In the genomic region with DNA sequence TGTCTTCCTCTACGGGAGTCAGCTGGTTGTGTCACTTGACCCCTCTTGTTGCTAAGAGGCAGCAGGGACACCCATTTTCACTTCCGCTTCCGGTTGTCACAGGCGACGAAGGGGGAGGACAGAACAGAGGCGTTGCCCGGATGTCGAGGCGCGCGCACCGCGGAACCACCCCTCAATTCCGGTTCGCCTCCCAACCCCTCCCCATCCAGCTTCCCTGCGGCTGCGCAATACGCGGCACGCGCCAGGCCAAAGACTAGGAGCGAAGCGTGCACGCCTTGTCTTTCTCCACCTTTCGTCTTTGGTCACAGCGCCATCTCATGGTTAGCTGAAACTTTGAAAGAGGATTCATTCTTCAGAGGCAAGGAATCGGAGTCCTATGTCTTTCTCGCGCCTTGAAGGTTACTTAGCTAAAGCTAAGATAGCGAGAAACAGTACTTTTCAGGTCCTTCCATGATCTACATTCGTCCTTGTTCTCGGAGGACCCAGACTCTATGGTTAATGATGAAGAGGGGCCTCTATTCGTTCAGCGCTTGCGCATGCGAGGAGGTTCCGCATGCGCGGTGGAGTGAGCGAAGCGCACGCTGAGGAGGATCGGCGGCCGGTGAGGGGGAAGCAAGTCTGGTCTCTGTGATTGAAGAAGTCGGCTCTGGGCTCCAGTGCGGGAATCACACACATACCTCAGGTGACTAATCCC, we compare ENCODE assay signal across 8 cellular contexts. TPM values are rescaled to one million over a fixed set of nuclear protein-coding genes. Genes with fewer than 3 reads are reported as not detected.
DNase-seq lines count a peak whose midpoint lies in the region; TF ChIP-seq lines count a peak whose summit lies in the region.

A gene (minus strand): TSS at position 30 of the 694 bp plus-strand sequence. CDS start 106 bp downstream, outside the sequence.
A gene (plus strand): TSS at position 554 of the 694 bp plus-strand sequence. CDS start 4,440 bp downstream, outside the sequence.

- H3K79me2 ChIP-seq in neural cell (replicated peaks; ENCODE audit: insufficient read depth, low read length) = peaks cover 79% of the 10 kb centered on the region

- TF ChIP-seq CTCF in neural cell (IDR thresholded peaks at IDR 0.05; ENCODE audit: poor library complexity, severe bottlenecking) = peak; percentile 100

- H2AFZ ChIP-seq in neural cell (ENCODE audit: low read depth, low read length) = peak within 1 kb of the TSS; percentile 62

- no peaks in the 10 kb centered on the region for H3F3A ChIP-seq in neural cell (ENCODE audit: insufficient read depth, low read length, poor library complexity, severe bottlenecking)

- H3K9me3 ChIP-seq in neural cell (ENCODE audit: low read length) (no peaks in the 10 kb centered on the region), stomach smooth muscle (ENCODE audit: control insufficient read depth in 2 of 2, low read length in 2 of 2) (no peaks in the 10 kb centered on the region)

- TF ChIP-seq RAD21 in neural cell (conservative IDR thresholded peaks at IDR 0.05) = peak; percentile 79

- H4K20me1 ChIP-seq in neural cell (ENCODE audit: insufficient read depth) = no peaks in the 10 kb centered on the region

- H3K9ac ChIP-seq in neural cell (ENCODE audit: low read length) (peak within 1 kb of the TSS; percentile 77), stomach smooth muscle (ENCODE audit: low read length in 2 of 2) (peak within 1 kb of the TSS; percentile 81 to 97)

- peak; percentile 39 for TF ChIP-seq EP300 in neural cell (conservative IDR thresholded peaks at IDR 0.05; ENCODE audit: poor library complexity, severe bottlenecking)

- peaks cover 5% of the 10 kb centered on the region for H3K4me1 ChIP-seq in stomach smooth muscle (ENCODE audit: control insufficient read depth, insufficient read depth, low read length)

- H3K27me3 ChIP-seq in H7 (ENCODE audit: control insufficient read depth, insufficient read depth, low read length) (no peaks in the 10 kb centered on the region), neural cell (ENCODE audit: insufficient read depth, low read depth, low read length) (no peaks in the 10 kb centered on the region), stomach smooth muscle (ENCODE audit: control insufficient read depth in 1 of 2, insufficient read depth in 2 of 2, low read length in 2 of 2) (no peaks in the 10 kb centered on the region)

- no peaks in the 10 kb centered on the region for H3K36me3 ChIP-seq in H7 (replicated peaks; ENCODE audit: control insufficient read depth, insufficient read depth, low read length)
- peaks cover 5% of the 10 kb centered on the region for H3K36me3 ChIP-seq in neural cell (ENCODE audit: insufficient read depth, low read length)
- peaks cover 2% of the 10 kb centered on the region in 2 donors for H3K36me3 ChIP-seq in stomach smooth muscle (ENCODE audit: control insufficient read depth in 2 of 2, insufficient read depth in 2 of 2, low read length in 2 of 2)

- in situ Hi-C loops in G401 (cut with HindIII; ENCODE audit: low sequenced_read_pairs) = no loop called here

- DNase-seq in G401 (ENCODE audit: low spot score) (peak; percentile 99), H7 (peak; percentile 96), M059J (ENCODE audit: low read depth) (peak; percentile 99), SHP77 treated with DMSO at 0.1 percent for 48 hours (lab: John Stamatoyannopoulos, UW) (peak; percentile 95), activated gamma-delta T cell (lab: John Stamatoyannopoulos, UW) (peak; percentile 100), fibroblast of the conjunctiva (ENCODE audit: low read depth) (peak; percentile 99)

- H3K27ac ChIP-seq in neural cell (ENCODE audit: low read length) = peak within 1 kb of the TSS; percentile 84
- H3K27ac ChIP-seq in stomach smooth muscle (ENCODE audit: low read length) = peak within 1 kb of the TSS; percentile 94

- H3K4me3 ChIP-seq in H7 (ENCODE audit: insufficient read depth, low read depth, low read length) = peak within 1 kb of the TSS; percentile 77
- H3K4me3 ChIP-seq in neural cell (ENCODE audit: low read length) = peak within 1 kb of the TSS; percentile 81
- H3K4me3 ChIP-seq in stomach smooth muscle (ENCODE audit: low read length in 2 of 2) = peak within 1 kb of the TSS; percentile 89 to 96

- no peaks in the 10 kb centered on the region for H3K9me2 ChIP-seq in neural cell (ENCODE audit: insufficient read depth, low read length)

- peak within 1 kb of the TSS; percentile 83 for H3K4me2 ChIP-seq in neural cell (ENCODE audit: low read length)

TF ChIP-seq in neural cell, 6 proteins besides CTCF, POLR2A, EP300 and RAD21:
- TF ChIP-seq SMC3 (conservative IDR thresholded peaks at IDR 0.05; ENCODE audit: poor library complexity) = peak; percentile 77
- no peak for TF ChIP-seq TAF1 (IDR thresholded peaks at IDR 0.05; ENCODE audit: low read depth)
- TF ChIP-seq EZH2 (IDR thresholded peaks at IDR 0.05; ENCODE audit: borderline replicate concordance, insufficient read depth, low read length, poor library complexity, severe bottlenecking) = no peak
- peak; percentile 96 for TF ChIP-seq MXI1 (conservative IDR thresholded peaks at IDR 0.05; ENCODE audit: poor library complexity, severe bottlenecking)
- peak; percentile 87 for TF ChIP-seq POLR2AphosphoS5 (IDR thresholded peaks at IDR 0.05)
- TF ChIP-seq, protein P1, sequence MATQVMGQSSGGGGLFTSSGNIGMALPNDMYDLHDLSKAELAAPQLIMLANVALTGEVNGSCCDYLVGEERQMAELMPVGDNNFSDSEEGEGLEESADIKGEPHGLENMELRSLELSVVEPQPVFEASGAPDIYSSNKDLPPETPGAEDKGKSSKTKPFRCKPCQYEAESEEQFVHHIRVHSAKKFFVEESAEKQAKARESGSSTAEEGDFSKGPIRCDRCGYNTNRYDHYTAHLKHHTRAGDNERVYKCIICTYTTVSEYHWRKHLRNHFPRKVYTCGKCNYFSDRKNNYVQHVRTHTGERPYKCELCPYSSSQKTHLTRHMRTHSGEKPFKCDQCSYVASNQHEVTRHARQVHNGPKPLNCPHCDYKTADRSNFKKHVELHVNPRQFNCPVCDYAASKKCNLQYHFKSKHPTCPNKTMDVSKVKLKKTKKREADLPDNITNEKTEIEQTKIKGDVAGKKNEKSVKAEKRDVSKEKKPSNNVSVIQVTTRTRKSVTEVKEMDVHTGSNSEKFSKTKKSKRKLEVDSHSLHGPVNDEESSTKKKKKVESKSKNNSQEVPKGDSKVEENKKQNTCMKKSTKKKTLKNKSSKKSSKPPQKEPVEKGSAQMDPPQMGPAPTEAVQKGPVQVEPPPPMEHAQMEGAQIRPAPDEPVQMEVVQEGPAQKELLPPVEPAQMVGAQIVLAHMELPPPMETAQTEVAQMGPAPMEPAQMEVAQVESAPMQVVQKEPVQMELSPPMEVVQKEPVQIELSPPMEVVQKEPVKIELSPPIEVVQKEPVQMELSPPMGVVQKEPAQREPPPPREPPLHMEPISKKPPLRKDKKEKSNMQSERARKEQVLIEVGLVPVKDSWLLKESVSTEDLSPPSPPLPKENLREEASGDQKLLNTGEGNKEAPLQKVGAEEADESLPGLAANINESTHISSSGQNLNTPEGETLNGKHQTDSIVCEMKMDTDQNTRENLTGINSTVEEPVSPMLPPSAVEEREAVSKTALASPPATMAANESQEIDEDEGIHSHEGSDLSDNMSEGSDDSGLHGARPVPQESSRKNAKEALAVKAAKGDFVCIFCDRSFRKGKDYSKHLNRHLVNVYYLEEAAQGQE (IDR thresholded peaks at IDR 0.05; ENCODE audit: borderline replicate concordance) = peak; percentile 50
TF ChIP-seq in neural cell: peak in this region for 4.

RNA-seq across cellular contexts. Expression of the first gene that starts in this region (rescaled TPM):
- 158 and 168 TPM in 2 replicates for total RNA-seq in G401 (2014; rRNA removed; shearing (Covaris generic))
- total RNA-seq in H7 (2014; rRNA removed; shearing (Covaris generic)) = 90.0 and 107 TPM in 2 replicates
- total RNA-seq in M059J (2014; rRNA removed; shearing (Covaris generic)) = 194 and 202 TPM in 2 replicates
- 172 and 216 TPM in 2 replicates for polyA plus RNA-seq in neural cell
- polyA minus RNA-seq in neural cell = 257 and 285 TPM in 2 replicates

RNA-seq across cellular contexts. Expression of the second gene that starts in this region (rescaled TPM):
- 347 and 407 TPM in 2 replicates for total RNA-seq in G401 (2014; rRNA removed; shearing (Covaris generic))
- 155 and 162 TPM in 2 replicates for total RNA-seq in H7 (2014; rRNA removed; shearing (Covaris generic))
- 304 and 324 TPM in 2 replicates for total RNA-seq in M059J (2014; rRNA removed; shearing (Covaris generic))
- 99.4 and 108 TPM in 2 replicates for polyA plus RNA-seq in neural cell
- polyA minus RNA-seq in neural cell = 119 and 140 TPM in 2 replicates

Comparison
In these comparisons a context has a peak if more than half of its experiments do, and no peak if none do; other contexts are left out.
1. Peak in every context shown above with its lines: DNase-seq, H3K4me3 ChIP-seq and H3K27ac ChIP-seq.